ENCODE assay signal across 27 cellular contexts in genomic region chr11:58075781-58076180, GRCh38. TPM values are rescaled to one million over a fixed set of nuclear protein-coding genes. Genes with fewer than 3 reads are reported as not detected.
DNase-seq lines count a peak whose midpoint lies in the region; ATAC-seq, FAIRE-seq and TF ChIP-seq lines count a peak whose summit lies in the region.
"Had no signal": no experiment of that assay in that cellular context is flagged by ENCODE, and none has a peak within 500 bp of the region (broad histone marks: within the 10 kb centered on the region; RNA-seq: fewer than 3 reads in every experiment).

No MANE protein-coding gene starts in this region.

- no peak overlapping the region for H2AFZ ChIP-seq in keratinocyte (ENCODE audit: control insufficient read depth, low read length)

- no peaks in the 10 kb centered on the region for H3K9me3 ChIP-seq in keratinocyte (ENCODE audit: control insufficient read depth, low read depth, low read length)

- no peaks in the 10 kb centered on the region for H3K27me3 ChIP-seq in keratinocyte (ENCODE audit: control insufficient read depth, extremely low read depth, insufficient read depth, low read length)

- ATAC-seq in stimulated activated effector memory CD8-positive, alpha-beta T cell treated with anti-CD3 and anti-CD28 coated beads, Interleukin-12 subunit alpha, Interleukin-12 subunit beta, amount 100 ng/mL, for 72 hours = no peak
- no peak for ATAC-seq in HG02840 (IDR thresholded peaks at IDR 0.05; ENCODE audit: low FRiP score, unreplicated experiment)
- ATAC-seq: K562 had no signal

- H3K9ac ChIP-seq in keratinocyte (ENCODE audit: control insufficient read depth, extremely low read depth, insufficient read depth, low read length) = no peak overlapping the region

- H3K36me3 ChIP-seq in keratinocyte (ENCODE audit: control insufficient read depth in 2 of 2, extremely low read depth in 1 of 2, insufficient read depth in 2 of 2, low read length in 2 of 2) = no peaks in the 10 kb centered on the region
- H3K36me3 ChIP-seq: left ventricle myocardium inferior had no signal

- H3K4me3 ChIP-seq in keratinocyte (ENCODE audit: control insufficient read depth in 2 of 3, extremely low read depth in 1 of 3, insufficient read depth in 2 of 3, low read depth in 1 of 3, low read length in 3 of 3) = no peak overlapping the region
- H3K4me3 ChIP-seq: K562, left ventricle myocardium inferior had no signal

- no peaks in the 10 kb centered on the region for H3K79me2 ChIP-seq in keratinocyte (ENCODE audit: control insufficient read depth, insufficient read depth, low read length)

- no peak overlapping the region for H3K4me3 Mint-ChIP-seq in HFFc6
- no peak overlapping the region for H3K4me3 Mint-ChIP-seq in stimulated activated effector memory CD8-positive, alpha-beta T cell treated with anti-CD3 and anti-CD28 coated beads, Interleukin-12 subunit alpha, Interleukin-12 subunit beta, amount 100 ng/mL, for 72 hours

- TF ChIP-seq CTCF in HFFc6 (IDR thresholded peaks at IDR 0.05) (no peak), keratinocyte (optimal IDR thresholded peaks at IDR 0.05 in 1 of 3, IDR thresholded peaks at IDR 0.05 in 1 of 3, conservative IDR thresholded peaks at IDR 0.05 in 1 of 3; ENCODE audit: extremely low read depth in 1 of 3, insufficient read depth in 2 of 3, low read length in 3 of 3) (no peak)

- peak overlapping the region; percentile 29 for H3K27ac ChIP-seq in keratinocyte (ENCODE audit: control insufficient read depth, insufficient read depth, low read length)
- H3K27ac ChIP-seq: left ventricle myocardium inferior had no signal

- H3K9me3 Mint-ChIP-seq in HFFc6 = no peaks in the 10 kb centered on the region
- no peaks in the 10 kb centered on the region for H3K9me3 Mint-ChIP-seq in stimulated activated effector memory CD8-positive, alpha-beta T cell treated with anti-CD3 and anti-CD28 coated beads, Interleukin-12 subunit alpha, Interleukin-12 subunit beta, amount 100 ng/mL, for 72 hours

- H3K9me1 ChIP-seq in keratinocyte (ENCODE audit: control insufficient read depth, extremely low read depth, insufficient read depth, low read length) = no peaks in the 10 kb centered on the region

- DNase-seq in AG08396 (ENCODE audit: low spot score) = peak; percentile 35
- peak; percentile 62 for DNase-seq in HFFc6
- DNase-seq in astrocyte of the hippocampus (ENCODE audit: low read depth, low spot score) = peak; percentile 32
- DNase-seq in keratinocyte (ENCODE audit: low read depth, low spot score) = no peak
- no peak for DNase-seq in cerebellar nuclear complex (lab: John Stamatoyannopoulos, UW)
- no peak for DNase-seq in stimulated activated CD4-positive, alpha-beta T cell treated with anti-CD3 and anti-CD28 coated beads, Interleukin-12 subunit alpha, Interleukin-12 subunit beta, amount 100 ng/mL, for 4 hours
- DNase-seq in stimulated activated effector memory CD8-positive, alpha-beta T cell treated with anti-CD3 and anti-CD28 coated beads, Interleukin-12 subunit alpha, Interleukin-12 subunit beta, amount 100 ng/mL, for 72 hours (ENCODE audit: low spot score in 2 of 2) = no peak
- DNase-seq: activated CD4-positive, alpha-beta T cell treated with anti-CD3 and anti-CD28 coated beads, Interleukin-2, amount 50 U/mL, for 1 hour; activated CD8-positive, alpha-beta memory T cell treated with anti-CD3 and anti-CD28 coated beads, Interleukin-2, amount 50 U/mL, for 4 hours; C1 segment of cervical spinal cord; dermis blood vessel endothelial cell; left ventricle myocardium inferior; NCI-H187; NCI-H2227 treated with DMSO at 0.1 percent for 48 hours; NCI-H774; OCI-M1; stimulated activated CD4-positive, alpha-beta T cell treated with anti-CD3 and anti-CD28 coated beads, Interleukin-15, amount 100 ng/mL, for 24 hours; substantia nigra; T-helper 1 cell had no signal

- H3K27me3 Mint-ChIP-seq in HFFc6 (ENCODE audit: insufficient read depth) = peaks cover 3% of the 10 kb centered on the region; the same call in 1 of the 2 replicates

- H3K27ac Mint-ChIP-seq in HFFc6 = no peak overlapping the region
- H3K27ac Mint-ChIP-seq in stimulated activated effector memory CD8-positive, alpha-beta T cell treated with anti-CD3 and anti-CD28 coated beads, Interleukin-12 subunit alpha, Interleukin-12 subunit beta, amount 100 ng/mL, for 72 hours = no peak overlapping the region
- H3K27ac Mint-ChIP-seq: activated T-helper 2 cell treated with anti-CD3 and anti-CD28 coated beads, Interferon-gamma antibody, Interleukin-2, Interleukin-4, amounts not matched to agents 10 μg/mL and 5 μg/mL and 100 μg/mL, durations not matched to agents 14 hours and 24 hours and 36 hours had no signal

- no peaks in the 10 kb centered on the region for H4K20me1 ChIP-seq in keratinocyte (ENCODE audit: control insufficient read depth, extremely low read depth, insufficient read depth, low read length)

- no peak overlapping the region for H3K4me2 ChIP-seq in keratinocyte (ENCODE audit: control insufficient read depth, extremely low read depth, insufficient read depth, low read depth, low read length)

- H3K4me1 ChIP-seq in keratinocyte (ENCODE audit: control insufficient read depth, extremely low read depth, insufficient read depth, low read length) = peaks cover 8% of the 10 kb centered on the region
- H3K4me1 ChIP-seq: left ventricle myocardium inferior had no signal

- H3K36me3 Mint-ChIP-seq in HFFc6 (ENCODE audit: low read depth) = no peaks in the 10 kb centered on the region
- no peaks in the 10 kb centered on the region for H3K36me3 Mint-ChIP-seq in stimulated activated effector memory CD8-positive, alpha-beta T cell treated with anti-CD3 and anti-CD28 coated beads, Interleukin-12 subunit alpha, Interleukin-12 subunit beta, amount 100 ng/mL, for 72 hours

- peaks cover 9% of the 10 kb centered on the region; the same call in 1 of the 2 replicates for H3K4me1 Mint-ChIP-seq in HFFc6 (ENCODE audit: low read depth)
- H3K4me1 Mint-ChIP-seq in stimulated activated effector memory CD8-positive, alpha-beta T cell treated with anti-CD3 and anti-CD28 coated beads, Interleukin-12 subunit alpha, Interleukin-12 subunit beta, amount 100 ng/mL, for 72 hours = no peaks in the 10 kb centered on the region

- dilution Hi-C loops in keratinocyte (cut with MboI; ENCODE audit: extremely low pct_ligation_motif_present, low sequenced_read_pairs) = no loop called here

- FAIRE-seq in keratinocyte (lab: Jason Lieb, UNC) = peak; percentile 73
- FAIRE-seq: G401.6, GM19239, K562 had no signal

RNA-seq across cellular contexts. Expression of gene OR6Q1, which starts 45.0 kb away (rescaled TPM):
- total RNA-seq in HFFc6 (2021; fragmentation: NEBNext Ultra II Directional; extraction: Animal tissue kit (Norgen Biotek cat#: 25700)) = not detected
- not detected in 3 replicates for polyA plus RNA-seq in keratinocyte
- polyA plus RNA-seq in keratinocyte (2011; ENCODE audit: low read depth) = not detected
- not detected in 2 replicates for polyA plus RNA-seq in keratinocyte (2011; cell fraction: cytosol; rRNA removed)
- not detected in 2 replicates for polyA plus RNA-seq in keratinocyte (2011; cell fraction: nucleus; rRNA removed)
- not detected in 2 replicates for polyA plus RNA-seq in keratinocyte (2012; ENCODE audit: low replicate concordance)
- polyA minus RNA-seq in keratinocyte = not detected in 3 replicates
- polyA minus RNA-seq in keratinocyte (2011; cell fraction: cytosol; rRNA and poly(A)+ RNA removed) = not detected
- polyA minus RNA-seq in keratinocyte (2011; cell fraction: nucleus; rRNA and poly(A)+ RNA removed) = not detected in 2 replicates
- total RNA-seq: A673; activated T-helper 2 cell treated with anti-CD3 and anti-CD28 coated beads, Interferon-gamma antibody, Interleukin-2, Interleukin-4, amounts not matched to agents 10 μg/mL and 5 μg/mL and 100 μg/mL, durations not matched to agents 14 hours and 24 hours and 36 hours; dermis blood vessel endothelial cell; glomerular endothelial cell; K562; left ventricle myocardium inferior; ureter had no signal
- polyA plus RNA-seq: K562 had no signal

RNA-seq across cellular contexts. Expression of gene OR9I1, which starts 49.5 kb away (rescaled TPM):
- total RNA-seq in HFFc6 (2021; fragmentation: NEBNext Ultra II Directional; extraction: Animal tissue kit (Norgen Biotek cat#: 25700)) = not detected
- polyA plus RNA-seq in keratinocyte = not detected in 3 replicates
- not detected for polyA plus RNA-seq in keratinocyte (2011; ENCODE audit: low read depth)
- not detected in 2 replicates for polyA plus RNA-seq in keratinocyte (2011; cell fraction: cytosol; rRNA removed)
- not detected in 2 replicates for polyA plus RNA-seq in keratinocyte (2011; cell fraction: nucleus; rRNA removed)
- 0.06 TPM in 1 of 2 replicates, not detected in the other for polyA plus RNA-seq in keratinocyte (2012; ENCODE audit: low replicate concordance)
- polyA minus RNA-seq in keratinocyte = not detected in 3 replicates
- polyA minus RNA-seq in keratinocyte (2011; cell fraction: cytosol; rRNA and poly(A)+ RNA removed) = not detected
- not detected in 2 replicates for polyA minus RNA-seq in keratinocyte (2011; cell fraction: nucleus; rRNA and poly(A)+ RNA removed)
- total RNA-seq: A673; activated T-helper 2 cell treated with anti-CD3 and anti-CD28 coated beads, Interferon-gamma antibody, Interleukin-2, Interleukin-4, amounts not matched to agents 10 μg/mL and 5 μg/mL and 100 μg/mL, durations not matched to agents 14 hours and 24 hours and 36 hours; dermis blood vessel endothelial cell; glomerular endothelial cell; K562; left ventricle myocardium inferior; ureter had no signal
- polyA plus RNA-seq: K562 had no signal

RNA-seq across cellular contexts. Expression of gene OR9Q1, which starts 52.1 kb away (rescaled TPM):
- total RNA-seq in HFFc6 (2021; fragmentation: NEBNext Ultra II Directional; extraction: Animal tissue kit (Norgen Biotek cat#: 25700)) = not detected
- polyA plus RNA-seq in keratinocyte = not detected in 3 replicates
- polyA plus RNA-seq in keratinocyte (2011; ENCODE audit: low read depth) = not detected
- not detected in 2 replicates for polyA plus RNA-seq in keratinocyte (2011; cell fraction: cytosol; rRNA removed)
- polyA plus RNA-seq in keratinocyte (2011; cell fraction: nucleus; rRNA removed) = not detected in 2 replicates
- polyA plus RNA-seq in keratinocyte (2012; ENCODE audit: low replicate concordance) = not detected in 2 replicates
- not detected in 3 replicates for polyA minus RNA-seq in keratinocyte
- not detected for polyA minus RNA-seq in keratinocyte (2011; cell fraction: cytosol; rRNA and poly(A)+ RNA removed)
- polyA minus RNA-seq in keratinocyte (2011; cell fraction: nucleus; rRNA and poly(A)+ RNA removed) = not detected in 2 replicates
- total RNA-seq: A673; activated T-helper 2 cell treated with anti-CD3 and anti-CD28 coated beads, Interferon-gamma antibody, Interleukin-2, Interleukin-4, amounts not matched to agents 10 μg/mL and 5 μg/mL and 100 μg/mL, durations not matched to agents 14 hours and 24 hours and 36 hours; dermis blood vessel endothelial cell; glomerular endothelial cell; K562; left ventricle myocardium inferior; ureter had no signal
- polyA plus RNA-seq: K562 had no signal

Comparison
In these comparisons a context has a peak if more than half of its experiments do, and no peak if none do; other contexts are left out.
1. DNase-seq: peak in AG08396 (single experiment), HFFc6 (single experiment) and astrocyte of the hippocampus (single experiment); none in keratinocyte (single experiment), cerebellar nuclear complex (0 of 2), stimulated activated CD4-positive, alpha-beta T cell treated with anti-CD3 and anti-CD28 coated beads, Interleukin-12 subunit alpha, Interleukin-12 subunit beta, amount 100 ng/mL, for 4 hours (single experiment) and stimulated activated effector memory CD8-positive, alpha-beta T cell treated with anti-CD3 and anti-CD28 coated beads, Interleukin-12 subunit alpha, Interleukin-12 subunit beta, amount 100 ng/mL, for 72 hours (0 of 2).